In the genomic region with DNA sequence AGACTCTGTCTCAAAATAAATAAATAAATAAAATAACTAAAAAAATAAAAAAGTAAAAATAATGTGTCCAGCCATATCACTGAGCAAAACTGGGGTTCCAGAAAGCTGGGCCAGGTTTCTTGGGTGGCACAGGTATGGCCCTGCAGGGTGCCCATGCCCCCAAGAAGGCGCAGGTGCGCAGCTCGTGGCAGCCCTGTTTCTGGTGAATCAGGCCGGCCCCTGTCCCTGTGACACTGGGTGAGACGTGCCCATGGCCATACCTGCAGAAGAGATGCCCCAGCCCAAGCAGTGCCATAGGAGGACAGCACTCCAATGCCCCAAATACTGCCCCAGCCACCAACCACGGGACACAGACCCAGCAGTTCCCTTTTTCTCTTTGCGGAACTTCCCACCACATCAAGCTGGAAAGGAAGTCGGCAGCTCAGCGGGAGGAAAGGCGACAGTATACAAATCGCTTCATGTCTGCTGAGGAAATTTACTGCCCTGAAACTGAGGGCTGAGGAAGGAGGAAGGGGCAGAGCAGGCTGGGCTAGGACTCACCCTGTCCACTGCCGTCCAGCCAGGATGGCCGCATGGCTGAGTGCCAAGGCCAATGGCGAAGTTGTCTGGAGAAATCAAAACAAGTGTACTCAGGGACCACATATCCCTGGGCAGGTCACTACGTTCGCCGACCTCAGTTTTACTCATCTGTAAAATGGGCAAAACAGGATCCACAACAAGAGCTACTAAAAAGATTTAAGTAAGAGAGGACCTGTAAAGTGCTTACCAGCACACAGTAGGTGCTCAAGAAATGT, we compare ENCODE assay signal across 10 cellular contexts. TPM values are rescaled to one million over a fixed set of nuclear protein-coding genes. Genes with fewer than 3 reads are reported as not detected.
DNase-seq lines count a peak whose midpoint lies in the region; ATAC-seq and TF ChIP-seq lines count a peak whose summit lies in the region.
"Had no signal": no experiment of that assay in that cellular context is flagged by ENCODE, and none has a peak within 500 bp of the region (broad histone marks: within the 10 kb centered on the region; RNA-seq: fewer than 3 reads in every experiment).

No MANE protein-coding gene starts in this region.

- H3K27me3 ChIP-seq in tibial nerve: no peaks in the 10 kb centered on the region

- H3K4me1 Mint-ChIP-seq in activated CD4-positive, alpha-beta T cell treated with anti-CD3 and anti-CD28 coated beads, Interleukin-2, amount 10 ng/mL, durations not matched to agents 7 days and 5 days: peaks cover 79% of the 10 kb centered on the region

- no peaks in the 10 kb centered on the region for H3K36me3 ChIP-seq in tibial nerve

- no peak overlapping the region for H3K4me3 ChIP-seq in tibial nerve
- H3K4me3 ChIP-seq: A549 had no signal

- peak in 1 of 2 donors; percentile 69 for TF ChIP-seq EP300 in tibial nerve (IDR thresholded peaks at IDR 0.05)

- TF ChIP-seq CTCF in tibial nerve (IDR thresholded peaks at IDR 0.05): no peak

- H3K4me1 ChIP-seq in tibial nerve: peaks cover 0 to 55% (median 26%) of the 10 kb centered on the region in 4 donors
- H3K4me1 ChIP-seq: A549 had no signal

- H3K9me3 Mint-ChIP-seq in activated CD4-positive, alpha-beta T cell treated with anti-CD3 and anti-CD28 coated beads, Interleukin-2, amount 10 ng/mL, durations not matched to agents 7 days and 5 days: peaks cover 9% of the 10 kb centered on the region
- H3K9me3 Mint-ChIP-seq in activated naive CD4-positive, alpha-beta T cell treated with anti-CD3 and anti-CD28 coated beads, Interleukin-2, amount 50 U/mL, for 72 hours: peaks cover 0 to 11% of the 10 kb centered on the region in 2 donors

- H3K36me3 Mint-ChIP-seq in activated CD4-positive, alpha-beta T cell treated with anti-CD3 and anti-CD28 coated beads, Interleukin-2, amount 10 ng/mL, durations not matched to agents 7 days and 5 days (ENCODE audit: low read depth): peaks cover 44% of the 10 kb centered on the region
- H3K36me3 Mint-ChIP-seq in activated naive CD4-positive, alpha-beta T cell treated with anti-CD3 and anti-CD28 coated beads, Interleukin-2, amount 50 U/mL, for 72 hours: peaks cover 0 to 33% of the 10 kb centered on the region in 2 donors

- CTCF ChIA-PET in activated CD4-positive, alpha-beta T cell treated with anti-CD3 and anti-CD28 coated beads, Interleukin-2, amount 10 ng/mL, durations not matched to agents 7 days and 5 days (lab: Charles Lee): interaction anchor here (0.8 to 0.9 kb wide), 2 partner anchors 66 to 115 kb away, joined by 3 read pairs; no protein-coding TSS in a partner anchor

- TF ChIP-seq POLR2A in tibial nerve (IDR thresholded peaks at IDR 0.05): no peak

- H3K9me3 ChIP-seq in tibial nerve: no peaks in the 10 kb centered on the region
- H3K9me3 ChIP-seq: A549 had no signal

- H3K27me3 Mint-ChIP-seq in activated CD4-positive, alpha-beta T cell treated with anti-CD3 and anti-CD28 coated beads, Interleukin-2, amount 10 ng/mL, durations not matched to agents 7 days and 5 days: no peaks in the 10 kb centered on the region

- peak; percentile 15 for DNase-seq in activated CD4-positive, alpha-beta T cell treated with anti-CD3 and anti-CD28 coated beads, Interleukin-2, amount 10 ng/mL, durations not matched to agents 7 days and 5 days
- no peak for DNase-seq in activated CD4-positive, alpha-beta T cell treated with anti-CD3 and anti-CD28 coated beads for 4 hours
- DNase-seq in activated naive CD4-positive, alpha-beta T cell treated with anti-CD3 and anti-CD28 coated beads, Interleukin-2, amount 50 U/mL, for 72 hours (ENCODE audit: low spot score in 2 of 2): no peak
- DNase-seq in left lobe of liver (ENCODE audit: low spot score) (no peak), tibial nerve (ENCODE audit: low spot score in 2 of 2) (peak; percentile 46 to 51), NCI-H510A treated with DMSO at 0.1 percent for 48 hours (lab: John Stamatoyannopoulos, UW) (no peak), NCI-H526 treated with DMSO at 0.1 percent for 48 hours (lab: John Stamatoyannopoulos, UW) (no peak)
- DNase-seq: amniotic stem cell had no signal

- 54 to 59% methylated on average over 17 of the region's 17 CpGs for WGBS in tibial nerve, 2 donors

- H3K27ac Mint-ChIP-seq in activated CD4-positive, alpha-beta T cell treated with anti-CD3 and anti-CD28 coated beads, Interleukin-2, amount 10 ng/mL, durations not matched to agents 7 days and 5 days: peak overlapping the region; percentile 80
- peak overlapping the region; percentile 17 to 29 for H3K27ac Mint-ChIP-seq in activated naive CD4-positive, alpha-beta T cell treated with anti-CD3 and anti-CD28 coated beads, Interleukin-2, amount 50 U/mL, for 72 hours

- POLR2A ChIA-PET in activated CD4-positive, alpha-beta T cell treated with anti-CD3 and anti-CD28 coated beads, Interleukin-2, amount 10 ng/mL, durations not matched to agents 7 days and 5 days (lab: Charles Lee): no interaction called here

- no peak for ATAC-seq in activated naive CD4-positive, alpha-beta T cell treated with anti-CD3 and anti-CD28 coated beads, Interleukin-2, amount 50 U/mL, for 72 hours
- peak; percentile 65 for ATAC-seq in left lobe of liver
- no peak for ATAC-seq in HG02885 (IDR thresholded peaks at IDR 0.05; ENCODE audit: poor library complexity, unreplicated experiment)
- ATAC-seq: A549 had no signal

- no peak overlapping the region for H3K4me3 Mint-ChIP-seq in activated CD4-positive, alpha-beta T cell treated with anti-CD3 and anti-CD28 coated beads, Interleukin-2, amount 10 ng/mL, durations not matched to agents 7 days and 5 days

- H3K27ac ChIP-seq in tibial nerve: no peak overlapping the region
- H3K27ac ChIP-seq: A549 had no signal

RNA-seq across cellular contexts. Expression of a gene that starts 55.4 kb away (rescaled TPM):
- total RNA-seq in activated CD4-positive, alpha-beta T cell treated with anti-CD3 and anti-CD28 coated beads, Interleukin-2, amount 10 ng/mL, durations not matched to agents 7 days and 5 days: 10 to 100 TPM; 81.0 to 86.1 TPM
- total RNA-seq in activated naive CD4-positive, alpha-beta T cell treated with anti-CD3 and anti-CD28 coated beads, Interleukin-2, amount 50 U/mL, for 72 hours: 10 to 100 TPM; 30.6 to 51.8 TPM
- 5.8 TPM for total RNA-seq in left lobe of liver
- 10 to 100 TPM; 30.1 to 50.7 (median 32.5) TPM for total RNA-seq in tibial nerve

Comparison
In these comparisons a context has a peak if more than half of its experiments do, and no peak if none do; other contexts are left out.
1. DNase-seq: peak in activated CD4-positive, alpha-beta T cell treated with anti-CD3 and anti-CD28 coated beads, Interleukin-2, amount 10 ng/mL, durations not matched to agents 7 days and 5 days (single experiment) and tibial nerve (2 of 2); none in activated CD4-positive, alpha-beta T cell treated with anti-CD3 and anti-CD28 coated beads for 4 hours (0 of 2), activated naive CD4-positive, alpha-beta T cell treated with anti-CD3 and anti-CD28 coated beads, Interleukin-2, amount 50 U/mL, for 72 hours (0 of 2), left lobe of liver (single experiment), NCI-H510A treated with DMSO at 0.1 percent for 48 hours (single experiment) and NCI-H526 treated with DMSO at 0.1 percent for 48 hours (single experiment).